ENCODE assay signal across 14 cellular contexts in the genomic region with DNA sequence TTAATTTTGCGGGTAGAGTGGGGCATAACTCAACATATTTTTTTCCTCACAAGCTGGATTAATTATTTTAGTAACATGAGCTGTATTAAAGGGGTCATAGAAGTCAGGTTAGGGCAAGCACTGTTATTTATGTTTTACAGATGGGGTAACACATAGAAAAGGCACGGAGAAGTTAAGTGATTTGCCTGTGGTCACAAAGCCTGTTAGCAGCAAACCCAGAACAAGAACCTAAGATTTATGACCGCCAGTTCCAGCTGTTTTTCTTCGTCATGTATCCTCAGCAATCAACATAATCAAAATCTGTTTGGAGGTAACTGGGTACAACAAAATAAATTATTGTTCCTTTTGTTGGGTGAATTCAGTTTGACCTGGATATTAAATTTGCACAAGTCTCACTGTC.
"Had no signal": no experiment of that assay in that cellular context is flagged by ENCODE, and none has a peak within 500 bp of the region (broad histone marks: within the 10 kb centered on the region; RNA-seq: fewer than 3 reads in every experiment).

No MANE protein-coding gene starts in this region.

- H3K27me3 ChIP-seq: brain microvascular endothelial cell had no signal

- H3K36me3 Mint-ChIP-seq: activated naive CD8-positive, alpha-beta T cell treated with anti-CD3 and anti-CD28 coated beads, Interleukin-2, amount 10 ng/mL, durations not matched to agents 7 days and 5 days had no signal

- H3K4me3 ChIP-seq: coronary artery, prostate gland, thoracic aorta had no signal

- H3K9me3 ChIP-seq: prostate gland, thoracic aorta had no signal

- DNase-seq: activated CD4-positive, alpha-beta T cell treated with anti-CD3 and anti-CD28 coated beads, Interleukin-2, amount 10 ng/mL, durations not matched to agents 7 days and 5 days; activated CD4-positive, CD25-positive, alpha-beta regulatory T cell; activated CD8-positive, alpha-beta memory T cell treated with anti-CD3 and anti-CD28 coated beads for 24 hours; activated naive CD4-positive, alpha-beta T cell; activated naive CD8-positive, alpha-beta T cell treated with anti-CD3 and anti-CD28 coated beads, Interleukin-2, amount 10 ng/mL, durations not matched to agents 7 days and 5 days; foreskin melanocyte; right cardiac atrium; small intestine had no signal

- H3K4me1 ChIP-seq: prostate gland had no signal

- H3K4me3 Mint-ChIP-seq: activated CD4-positive, alpha-beta T cell treated with anti-CD3 and anti-CD28 coated beads, Interleukin-2, amount 10 ng/mL, durations not matched to agents 7 days and 5 days; activated naive CD8-positive, alpha-beta T cell treated with anti-CD3 and anti-CD28 coated beads, Interleukin-2, amount 10 ng/mL, durations not matched to agents 7 days and 5 days; central memory CD8-positive, alpha-beta T cell had no signal

- H3K27ac ChIP-seq: brain microvascular endothelial cell, coronary artery, prostate gland, thoracic aorta had no signal

- ATAC-seq: esophagus mucosa, right cardiac atrium had no signal

- H3K36me3 ChIP-seq: brain microvascular endothelial cell, prostate gland, thoracic aorta had no signal

- H3K9me3 Mint-ChIP-seq: activated CD4-positive, alpha-beta T cell treated with anti-CD3 and anti-CD28 coated beads, Interleukin-2, amount 10 ng/mL, durations not matched to agents 7 days and 5 days; central memory CD8-positive, alpha-beta T cell had no signal

- H3K27ac Mint-ChIP-seq: activated CD4-positive, alpha-beta T cell treated with anti-CD3 and anti-CD28 coated beads, Interleukin-2, amount 10 ng/mL, durations not matched to agents 7 days and 5 days; activated naive CD8-positive, alpha-beta T cell treated with anti-CD3 and anti-CD28 coated beads, Interleukin-2, amount 10 ng/mL, durations not matched to agents 7 days and 5 days had no signal
